ENCODE assay signal across 13 cellular contexts in genomic region chr12:13962699-13963098, GRCh38. TPM values are rescaled to one million over a fixed set of nuclear protein-coding genes. Genes with fewer than 3 reads are reported as not detected.
DNase-seq lines count a peak whose midpoint lies in the region; ATAC-seq and TF ChIP-seq lines count a peak whose summit lies in the region.
"Had no signal": no experiment of that assay in that cellular context is flagged by ENCODE, and none has a peak within 500 bp of the region (broad histone marks: within the 10 kb centered on the region; RNA-seq: fewer than 3 reads in every experiment).

No MANE protein-coding gene starts in this region.

- no peaks in the 10 kb centered on the region for H3K4me1 ChIP-seq in left ventricle myocardium inferior
- H3K4me1 ChIP-seq: stomach had no signal

- H3K4me3 ChIP-seq in H7 (ENCODE audit: insufficient read depth, low read depth, low read length), result no peak overlapping the region
- no peak overlapping the region for H3K4me3 ChIP-seq in kidney epithelial cell (ENCODE audit: low read depth, low read length)
- no peak overlapping the region for H3K4me3 ChIP-seq in left ventricle myocardium inferior
- H3K4me3 ChIP-seq: cardiac muscle cell, SK-N-MC, stomach had no signal

- TF ChIP-seq CTCF in kidney epithelial cell (IDR thresholded peaks at IDR 0.05; ENCODE audit: insufficient read depth, low read length, poor library complexity, severe bottlenecking), result peak; percentile 54
- TF ChIP-seq CTCF in left ventricle myocardium inferior (IDR thresholded peaks at IDR 0.05; ENCODE audit: borderline replicate concordance), result no peak

- H3K9me3 ChIP-seq in left ventricle myocardium inferior (replicated peaks), result no peaks in the 10 kb centered on the region
- H3K9me3 ChIP-seq: stomach had no signal

- no peak for ATAC-seq in HG03457 (IDR thresholded peaks at IDR 0.05; ENCODE audit: unreplicated experiment)

- no peaks in the 10 kb centered on the region for H3K27me3 ChIP-seq in H7 (ENCODE audit: control insufficient read depth, insufficient read depth, low read length)
- H3K27me3 ChIP-seq in kidney epithelial cell (ENCODE audit: control insufficient read depth, insufficient read depth, low read length), result no peaks in the 10 kb centered on the region
- peaks cover 68% of the 10 kb centered on the region for H3K27me3 ChIP-seq in left ventricle myocardium inferior (ENCODE audit: low read depth)

- H3K36me3 ChIP-seq in H7 (replicated peaks; ENCODE audit: control insufficient read depth, insufficient read depth, low read length) (no peaks in the 10 kb centered on the region), kidney epithelial cell (ENCODE audit: control insufficient read depth, insufficient read depth, low read length) (no peaks in the 10 kb centered on the region), left ventricle myocardium inferior (no peaks in the 10 kb centered on the region)
- H3K36me3 ChIP-seq: cardiac muscle cell, stomach had no signal

- intact Hi-C loops in left ventricle myocardium inferior (cut with micrococcal nuclease), result no loop called here

- H3K27ac ChIP-seq in left ventricle myocardium inferior (replicated peaks), result no peak overlapping the region
- H3K27ac ChIP-seq: cardiac muscle cell, SK-N-MC, stomach had no signal

- DNase-seq in D341Med (ENCODE audit: low spot score) (peak; percentile 66), H7 (peak; percentile 68), SK-N-DZ (ENCODE audit: low spot score) (peak; percentile 27), kidney epithelial cell (ENCODE audit: low read depth) (no peak), NOMO-1 treated with DMSO at 0.1 percent for 48 hours (lab: John Stamatoyannopoulos, UW; ENCODE audit: unreplicated experiment) (no peak), T1000 (lab: John Stamatoyannopoulos, UW) (no peak), left ventricle myocardium inferior (no peak)
- DNase-seq: GF-D8, NCI-H1092 treated with DMSO at 0.1 percent for 48 hours, stomach had no signal

RNA-seq across cellular contexts. Expression of gene GRIN2B, which starts 18.7 kb away (rescaled TPM):
- total RNA-seq in H7 (2014; rRNA removed; shearing (Covaris generic)), result 0.10 and 1.00 TPM in 2 replicates
- polyA plus RNA-seq in SK-N-DZ (2014; cell fraction: cytosol; rRNA removed), result not detected in 2 replicates
- not detected in 2 replicates for polyA plus RNA-seq in SK-N-DZ (2014; cell fraction: nucleus; rRNA removed)
- 0.04 and 0.07 TPM in 2 replicates for total RNA-seq in kidney epithelial cell
- total RNA-seq in left ventricle myocardium inferior, result 0.03 TPM
- polyA plus RNA-seq: cardiac muscle cell had no signal

Comparison
In these comparisons a context has a peak if more than half of its experiments do, and no peak if none do; other contexts are left out.
1. DNase-seq: peak in D341Med (single experiment), H7 (single experiment) and SK-N-DZ (single experiment); none in kidney epithelial cell (single experiment), NOMO-1 treated with DMSO at 0.1 percent for 48 hours (single experiment), T1000 (single experiment) and left ventricle myocardium inferior (single experiment).